1 cellular context compared by ENCODE assay signal in the genomic region with DNA sequence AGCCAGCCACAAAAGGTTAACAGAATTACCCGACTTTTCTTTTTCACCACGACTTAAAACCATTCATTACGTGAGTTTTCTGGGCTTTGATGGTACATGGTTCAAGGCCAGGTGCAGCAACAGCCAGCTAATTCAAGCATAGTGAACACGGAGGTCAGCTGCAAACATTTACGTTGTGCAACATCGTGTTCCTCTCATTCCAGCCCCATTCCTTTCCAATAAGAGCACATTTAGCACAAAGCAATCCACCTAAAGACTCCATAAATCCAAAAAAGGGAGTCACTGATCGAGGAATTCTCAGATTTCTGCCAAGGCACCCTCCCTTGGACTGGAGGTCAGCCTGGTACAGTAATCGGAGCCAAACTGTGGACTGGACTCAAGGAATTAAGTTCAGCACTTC.
TF ChIP-seq lines count a peak whose summit lies in the region.

No MANE protein-coding gene starts in this region.

TF ChIP-seq in HepG2, 621 proteins besides CTCF, POLR2A, EP300 and RAD21 (continued from another document and continues in another):
- no peak for TF ChIP-seq SIN3B (IDR thresholded peaks at IDR 0.05; ENCODE audit: low read length)
- no peak for TF ChIP-seq MEIS1 (CRISPR knock-in tag; IDR thresholded peaks at IDR 0.05; ENCODE audit: borderline replicate concordance)
- no peak for TF ChIP-seq JARID2 (CRISPR knock-in tag; IDR thresholded peaks at IDR 0.05; ENCODE audit: insufficient replicate concordance)
- TF ChIP-seq DMTF1 (CRISPR knock-in tag; IDR thresholded peaks at IDR 0.05) = no peak
- TF ChIP-seq ZNF337 (CRISPR knock-in tag; IDR thresholded peaks at IDR 0.05; ENCODE audit: borderline replicate concordance, low read depth) = no peak
- no peak for TF ChIP-seq EED (CRISPR knock-in tag; IDR thresholded peaks at IDR 0.05)
- no peak for TF ChIP-seq MLLT10 (CRISPR knock-in tag; IDR thresholded peaks at IDR 0.05)
- no peak for TF ChIP-seq NFE2 (CRISPR knock-in tag; IDR thresholded peaks at IDR 0.05)
- TF ChIP-seq CBFB (CRISPR knock-in tag; IDR thresholded peaks at IDR 0.05) = peak; percentile 64; the same call in 1 of the 2 replicates
- no peak for TF ChIP-seq ZNF138 (CRISPR knock-in tag; IDR thresholded peaks at IDR 0.05; ENCODE audit: low read depth)
- no peak for TF ChIP-seq HDAC6 (IDR thresholded peaks at IDR 0.05; ENCODE audit: low read depth, low read length)
- no peak for TF ChIP-seq ZNF775 (CRISPR knock-in tag; IDR thresholded peaks at IDR 0.05; ENCODE audit: borderline replicate concordance)
- TF ChIP-seq ZNF224 (CRISPR knock-in tag; IDR thresholded peaks at IDR 0.05) = no peak
- TF ChIP-seq ZBTB3 (CRISPR knock-in tag; IDR thresholded peaks at IDR 0.05; ENCODE audit: borderline replicate concordance, low read depth) = no peak
- TF ChIP-seq ZNF292 (CRISPR knock-in tag; IDR thresholded peaks at IDR 0.05; ENCODE audit: borderline replicate concordance, low read depth) = peak; percentile 58; the same call in 1 of the 2 replicates
- TF ChIP-seq CBX2 (IDR thresholded peaks at IDR 0.05; ENCODE audit: low read depth, low read length) = no peak
- TF ChIP-seq CBX2 (CRISPR knock-in tag; IDR thresholded peaks at IDR 0.05; ENCODE audit: low read depth) = no peak
- no peak for TF ChIP-seq MTA3 (CRISPR knock-in tag; IDR thresholded peaks at IDR 0.05)
- TF ChIP-seq, protein P1, sequence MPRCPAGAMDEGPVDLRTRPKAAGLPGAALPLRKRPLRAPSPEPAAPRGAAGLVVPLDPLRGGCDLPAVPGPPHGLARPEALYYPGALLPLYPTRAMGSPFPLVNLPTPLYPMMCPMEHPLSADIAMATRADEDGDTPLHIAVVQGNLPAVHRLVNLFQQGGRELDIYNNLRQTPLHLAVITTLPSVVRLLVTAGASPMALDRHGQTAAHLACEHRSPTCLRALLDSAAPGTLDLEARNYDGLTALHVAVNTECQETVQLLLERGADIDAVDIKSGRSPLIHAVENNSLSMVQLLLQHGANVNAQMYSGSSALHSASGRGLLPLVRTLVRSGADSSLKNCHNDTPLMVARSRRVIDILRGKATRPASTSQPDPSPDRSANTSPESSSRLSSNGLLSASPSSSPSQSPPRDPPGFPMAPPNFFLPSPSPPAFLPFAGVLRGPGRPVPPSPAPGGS (CRISPR knock-in tag; IDR thresholded peaks at IDR 0.05) = no peak
- TF ChIP-seq MZF1 (CRISPR knock-in tag; IDR thresholded peaks at IDR 0.05; ENCODE audit: borderline replicate concordance) = 0 out of 2 replicates have a peak, but pooled peaks have one; percentile 15
- TF ChIP-seq TOPORS (CRISPR knock-in tag; IDR thresholded peaks at IDR 0.05) = 0 out of 2 replicates have a peak, but pooled peaks have one; percentile 64
- TF ChIP-seq ZNF746 (CRISPR knock-in tag; IDR thresholded peaks at IDR 0.05) = no peak; the same call in 1 of the 2 replicates
- no peak for TF ChIP-seq ZNF616 (CRISPR knock-in tag; IDR thresholded peaks at IDR 0.05; ENCODE audit: low read depth)
- TF ChIP-seq ADNP (CRISPR knock-in tag; IDR thresholded peaks at IDR 0.05) = no peak
- peak; percentile 24; the same call in 1 of the 2 replicates for TF ChIP-seq FOXK2 (IDR thresholded peaks at IDR 0.05)
- TF ChIP-seq ZKSCAN1 (IDR thresholded peaks at IDR 0.05; ENCODE audit: low read length) = no peak
- no peak for TF ChIP-seq ZNF577 (CRISPR knock-in tag; IDR thresholded peaks at IDR 0.05; ENCODE audit: borderline replicate concordance, low read depth)
- TF ChIP-seq, protein P2, sequence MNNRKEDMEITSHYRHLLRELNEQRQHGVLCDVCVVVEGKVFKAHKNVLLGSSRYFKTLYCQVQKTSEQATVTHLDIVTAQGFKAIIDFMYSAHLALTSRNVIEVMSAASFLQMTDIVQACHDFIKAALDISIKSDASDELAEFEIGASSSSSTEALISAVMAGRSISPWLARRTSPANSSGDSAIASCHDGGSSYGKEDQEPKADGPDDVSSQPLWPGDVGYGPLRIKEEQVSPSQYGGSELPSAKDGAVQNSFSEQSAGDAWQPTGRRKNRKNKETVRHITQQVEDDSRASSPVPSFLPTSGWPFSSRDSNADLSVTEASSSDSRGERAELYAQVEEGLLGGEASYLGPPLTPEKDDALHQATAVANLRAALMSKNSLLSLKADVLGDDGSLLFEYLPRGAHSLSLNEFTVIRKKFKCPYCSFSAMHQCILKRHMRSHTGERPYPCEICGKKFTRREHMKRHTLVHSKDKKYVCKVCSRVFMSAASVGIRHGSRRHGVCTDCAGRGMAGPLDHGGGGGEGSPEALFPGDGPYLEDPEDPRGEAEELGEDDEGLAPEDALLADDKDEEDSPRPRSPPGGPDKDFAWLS (CRISPR knock-in tag; IDR thresholded peaks at IDR 0.05; ENCODE audit: borderline replicate concordance) = no peak
- no peak for TF ChIP-seq MXD4 (CRISPR knock-in tag; IDR thresholded peaks at IDR 0.05)
- peak; percentile 89; the same call in 1 of the 2 replicates for TF ChIP-seq FOXJ3 (CRISPR knock-in tag; IDR thresholded peaks at IDR 0.05; ENCODE audit: borderline replicate concordance)
- peak; percentile 97 for TF ChIP-seq MIXL1 (CRISPR knock-in tag; IDR thresholded peaks at IDR 0.05)
- TF ChIP-seq ZFX (CRISPR knock-in tag; IDR thresholded peaks at IDR 0.05; ENCODE audit: low read depth) = no peak
- TF ChIP-seq XRCC5 (optimal IDR thresholded peaks at IDR 0.05; ENCODE audit: low read length) = no peak
- 0 out of 2 replicates have a peak, but pooled peaks have one; percentile 31 for TF ChIP-seq NCOA1 (CRISPR knock-in tag; IDR thresholded peaks at IDR 0.05)
- TF ChIP-seq ZHX1 (CRISPR knock-in tag; IDR thresholded peaks at IDR 0.05; ENCODE audit: low read depth) = 0 out of 2 replicates have a peak, but pooled peaks have one; percentile 65
- TF ChIP-seq, protein P3, sequence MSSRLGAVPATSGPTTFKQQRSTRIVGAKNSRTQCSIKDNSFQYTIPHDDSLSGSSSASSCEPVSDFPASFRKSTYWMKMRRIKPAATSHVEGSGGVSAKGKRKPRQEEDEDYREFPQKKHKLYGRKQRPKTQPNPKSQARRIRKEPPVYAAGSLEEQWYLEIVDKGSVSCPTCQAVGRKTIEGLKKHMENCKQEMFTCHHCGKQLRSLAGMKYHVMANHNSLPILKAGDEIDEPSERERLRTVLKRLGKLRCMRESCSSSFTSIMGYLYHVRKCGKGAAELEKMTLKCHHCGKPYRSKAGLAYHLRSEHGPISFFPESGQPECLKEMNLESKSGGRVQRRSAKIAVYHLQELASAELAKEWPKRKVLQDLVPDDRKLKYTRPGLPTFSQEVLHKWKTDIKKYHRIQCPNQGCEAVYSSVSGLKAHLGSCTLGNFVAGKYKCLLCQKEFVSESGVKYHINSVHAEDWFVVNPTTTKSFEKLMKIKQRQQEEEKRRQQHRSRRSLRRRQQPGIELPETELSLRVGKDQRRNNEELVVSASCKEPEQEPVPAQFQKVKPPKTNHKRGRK (CRISPR knock-in tag; IDR thresholded peaks at IDR 0.05) = no peak
- TF ChIP-seq, protein P4, sequence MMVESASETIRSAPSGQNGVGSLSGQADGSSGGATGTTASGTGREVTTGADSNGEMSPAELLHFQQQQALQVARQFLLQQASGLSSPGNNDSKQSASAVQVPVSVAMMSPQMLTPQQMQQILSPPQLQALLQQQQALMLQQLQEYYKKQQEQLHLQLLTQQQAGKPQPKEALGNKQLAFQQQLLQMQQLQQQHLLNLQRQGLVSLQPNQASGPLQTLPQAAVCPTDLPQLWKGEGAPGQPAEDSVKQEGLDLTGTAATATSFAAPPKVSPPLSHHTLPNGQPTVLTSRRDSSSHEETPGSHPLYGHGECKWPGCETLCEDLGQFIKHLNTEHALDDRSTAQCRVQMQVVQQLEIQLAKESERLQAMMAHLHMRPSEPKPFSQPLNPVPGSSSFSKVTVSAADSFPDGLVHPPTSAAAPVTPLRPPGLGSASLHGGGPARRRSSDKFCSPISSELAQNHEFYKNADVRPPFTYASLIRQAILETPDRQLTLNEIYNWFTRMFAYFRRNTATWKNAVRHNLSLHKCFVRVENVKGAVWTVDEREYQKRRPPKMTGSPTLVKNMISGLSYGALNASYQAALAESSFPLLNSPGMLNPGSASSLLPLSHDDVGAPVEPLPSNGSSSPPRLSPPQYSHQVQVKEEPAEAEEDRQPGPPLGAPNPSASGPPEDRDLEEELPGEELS (CRISPR knock-in tag; IDR thresholded peaks at IDR 0.05) = peak; percentile 94
- no peak; the same call in 1 of the 2 replicates for TF ChIP-seq HMGXB3 (CRISPR knock-in tag; IDR thresholded peaks at IDR 0.05; ENCODE audit: borderline replicate concordance)
- TF ChIP-seq ZNF329 (CRISPR knock-in tag; IDR thresholded peaks at IDR 0.05; ENCODE audit: low read depth) = no peak
- no peak for TF ChIP-seq AFF4 (CRISPR knock-in tag; IDR thresholded peaks at IDR 0.05)
